In genomic region chr5:179633501-179634369, GRCh38 we compare ENCODE assay signal across 9 cellular contexts. TPM values are rescaled to one million over a fixed set of nuclear protein-coding genes. Genes with fewer than 3 reads are reported as not detected.
A peak's percentile ranks its signal among the peaks of the same experiment; 100 is the strongest.
DNase-seq lines count a peak whose midpoint lies in the region; ATAC-seq and TF ChIP-seq lines count a peak whose summit lies in the region.
"Not testable (repeated sequence)": the region's sequence is repeated elsewhere in the genome, so short reads cannot be mapped to it uniquely, and the experiment has no call there.
"Had no signal": no experiment of that assay in that cellular context is flagged by ENCODE, and none has a peak within 500 bp of the region (broad histone marks: within the 10 kb centered on the region; RNA-seq: fewer than 3 reads in every experiment).

No MANE protein-coding gene starts in this region.

- H2AFZ ChIP-seq in SK-N-SH (ENCODE audit: low read depth): not testable (repeated sequence)

- H3K9ac ChIP-seq in SK-N-SH; iPS-15b (ENCODE audit: low read depth, low read length): not testable (repeated sequence)

- H3K27me3 Mint-ChIP-seq in brain: not testable (repeated sequence)

- H4K20me1 ChIP-seq in SK-N-SH (ENCODE audit: insufficient read depth): not testable (repeated sequence)

- not testable (repeated sequence) for H3K27ac Mint-ChIP-seq in brain

- peaks cover 11% of the 10 kb centered on the region; the same call in 1 of the 2 replicates for H3K79me2 ChIP-seq in SK-N-SH (ENCODE audit: insufficient read depth)

- H3K4me3 ChIP-seq in A673 (ENCODE audit: low read depth, low read length, poor library complexity, severe bottlenecking) (peak overlapping the region; percentile 41), HEK293 (ENCODE audit: low read depth, low read length) (peak overlapping the region; percentile 28), SK-N-SH (ENCODE audit: low read depth in 2 of 2, low read length in 1 of 2) (peak overlapping the region in 1 of 2 experiments; percentile 23; a peak in 2 of 4 replicates), iPS-15b (ENCODE audit: low read depth, low read length) (peak overlapping the region; percentile 13), retinal pigment epithelial cell (ENCODE audit: low read length) (peak overlapping the region; percentile 41)

- not testable (repeated sequence) for H3K27ac ChIP-seq in A673 (ENCODE audit: low read depth, low read length, poor library complexity, severe bottlenecking); HEK293 (ENCODE audit: extremely low read depth, low read depth, low read length); SK-N-SH (ENCODE audit: low read depth in 2 of 2, low read length in 1 of 2)

- peaks cover 22% of the 10 kb centered on the region for H3K36me3 Mint-ChIP-seq in brain

- DNase-seq in A673 (ENCODE audit: low spot score); SK-N-SH; retinal pigment epithelial cell (ENCODE audit: low read depth): not testable (repeated sequence)

- not testable (repeated sequence) for H3K4me1 Mint-ChIP-seq in brain

- not testable (repeated sequence) for H3K9me3 ChIP-seq in A673 (ENCODE audit: low read depth, low read length, poor library complexity, severe bottlenecking); HEK293 (ENCODE audit: control insufficient read depth, insufficient read depth, low read depth, low read length); SK-N-SH; iPS-15b (ENCODE audit: control insufficient read depth, insufficient read depth, low read length)

- not testable (repeated sequence) for H3K9me2 ChIP-seq in SK-N-SH

- CTCF ChIA-PET in A673 (lab: Charles Lee): not testable (repeated sequence)
- CTCF ChIA-PET in HEK293 (lab: Yijun Ruan, JAX): interaction anchor here (0.6 to 0.9 kb wide), 5 partner anchors 20 to 1507 kb away, joined by 3 read pairs; no protein-coding TSS in a partner anchor
- CTCF ChIA-PET in SK-N-SH (lab: Yijun Ruan, JAX): interaction anchor here (0.8 to 1.8 kb wide), 2 partner anchors 11 to 48 kb away, joined by 3 to 9 read pairs; partner anchors contain the start of gene HNRNPH1

- 76% methylated on average over 19 of the region's 38 CpGs for WGBS in SK-N-SH (ENCODE audit: low lambda C conversion rate)

- H3F3A ChIP-seq in SK-N-SH (replicated peaks; ENCODE audit: insufficient read depth): not testable (repeated sequence)

- peak; percentile 71 for ATAC-seq in GM18909 (IDR thresholded peaks at IDR 0.05; ENCODE audit: poor library complexity, unreplicated experiment)
- peak; percentile 40 for ATAC-seq in HG03378 (IDR thresholded peaks at IDR 0.05; ENCODE audit: unreplicated experiment)

- H3K36me3 ChIP-seq in A673 (ENCODE audit: insufficient read depth, low read length, poor library complexity, severe bottlenecking); HEK293 (ENCODE audit: control insufficient read depth in 2 of 2, insufficient read depth in 1 of 2, low read length in 2 of 2); SK-N-SH (replicated peaks in 1 of 2; ENCODE audit: control insufficient read depth in 1 of 2, insufficient read depth in 2 of 2, low read length in 1 of 2); iPS-15b (ENCODE audit: control insufficient read depth, insufficient read depth, low read length): not testable (repeated sequence)

- TF ChIP-seq RAD21 in SK-N-SH (IDR thresholded peaks at IDR 0.05; ENCODE audit: low read length): not testable (repeated sequence)

- H3K27me3 ChIP-seq in A673 (replicated peaks; ENCODE audit: insufficient read depth, low read depth, low read length, poor library complexity); SK-N-SH (ENCODE audit: insufficient read depth); iPS-15b (ENCODE audit: control insufficient read depth, insufficient read depth, low read length): not testable (repeated sequence)

- H3K4me2 ChIP-seq in SK-N-SH: peak overlapping the region; percentile 59; the same call in 1 of the 2 replicates

- H3K4me3 Mint-ChIP-seq in brain: peak overlapping the region; percentile 48 to 82 (median 70)

- H3K9me3 Mint-ChIP-seq in brain: peaks cover 0 to 12% (median 7%) of the 10 kb centered on the region in 5 experiments

- H3K4me1 ChIP-seq in A673 (ENCODE audit: insufficient read depth, low read length, poor library complexity, severe bottlenecking); HEK293 (ENCODE audit: control insufficient read depth, insufficient read depth, low read length); SK-N-SH (ENCODE audit: control insufficient read depth in 1 of 2, insufficient read depth in 2 of 2, low read depth in 1 of 2, low read length in 1 of 2); iPS-15b (ENCODE audit: control insufficient read depth, insufficient read depth, low read length): not testable (repeated sequence)

- intact Hi-C loops in A673 (cut with micrococcal nuclease; ENCODE audit: unreplicated experiment): not testable (repeated sequence)

- TF ChIP-seq EP300 in SK-N-SH (IDR thresholded peaks at IDR 0.05; ENCODE audit: borderline replicate concordance in 1 of 2, low read depth in 1 of 2, low read length in 1 of 2): not testable (repeated sequence)

- not testable (repeated sequence) for TF ChIP-seq CTCF in A673 (conservative IDR thresholded peaks at IDR 0.05; ENCODE audit: low read depth, low read length); HEK293 (tag by site-specific recombination; IDR thresholded peaks at IDR 0.05); SK-N-SH (IDR thresholded peaks at IDR 0.05); brain (conservative IDR thresholded peaks at IDR 0.05); retinal pigment epithelial cell (conservative IDR thresholded peaks at IDR 0.05; ENCODE audit: low read depth, low read length)

- POLR2A ChIA-PET in A673 (lab: Charles Lee; ENCODE audit: low non-redundant PET): not testable (repeated sequence)
- POLR2A ChIA-PET in HEK293 (lab: Yijun Ruan, JAX): interaction anchor here (0.9 to 1.7 kb wide), 2 partner anchors 10 to 64 kb away, joined by 3 to 17 read pairs; partner anchors contain the start of gene HNRNPH1
- POLR2A ChIA-PET in SK-N-SH (lab: Yijun Ruan, JAX): interaction anchor here (0.6 to 1.1 kb wide), 2 partner anchors 10 to 28 kb away, joined by 4 to 5 read pairs; partner anchors contain the start of gene HNRNPH1

- BruUV-seq in A673 (replicated peaks; lab: Mats Ljungman, UMichigan): not testable (repeated sequence)

RNA-seq across cellular contexts. Expression of gene HNRNPH1, which starts 10.3 kb away (rescaled TPM):
- 918 and 972 TPM in 2 replicates for total RNA-seq in A673 (2021)
- polyA plus RNA-seq in SK-N-SH (2012; rRNA removed) (192 and 197 TPM in 2 replicates), brain (ENCODE audit: insufficient read depth, low read depth, low replicate concordance) (134 TPM)
- 150 and 183 TPM in 2 replicates for polyA plus RNA-seq in SK-N-SH (2012; cell fraction: cytosol; rRNA removed)
- polyA plus RNA-seq in SK-N-SH (2012; cell fraction: nucleus; rRNA removed): 420 and 667 TPM in 2 replicates

RNA-seq across cellular contexts. Expression of gene CBY3, which starts 47.1 kb away (rescaled TPM):
- not detected in 2 replicates for total RNA-seq in A673 (2021)
- polyA plus RNA-seq in SK-N-SH (2012; rRNA removed) (not detected in 2 replicates), brain (ENCODE audit: insufficient read depth, low read depth, low replicate concordance) (not detected)
- polyA plus RNA-seq in SK-N-SH (2012; cell fraction: cytosol; rRNA removed): 0.05 TPM in 1 of 2 replicates, not detected in the other
- 0.19 and 0.20 TPM in 2 replicates for polyA plus RNA-seq in SK-N-SH (2012; cell fraction: nucleus; rRNA removed)
- total RNA-seq: subcutaneous adipose tissue had no signal
